Comparison of ENCODE assay signal across 8 cellular contexts in the genomic region with DNA sequence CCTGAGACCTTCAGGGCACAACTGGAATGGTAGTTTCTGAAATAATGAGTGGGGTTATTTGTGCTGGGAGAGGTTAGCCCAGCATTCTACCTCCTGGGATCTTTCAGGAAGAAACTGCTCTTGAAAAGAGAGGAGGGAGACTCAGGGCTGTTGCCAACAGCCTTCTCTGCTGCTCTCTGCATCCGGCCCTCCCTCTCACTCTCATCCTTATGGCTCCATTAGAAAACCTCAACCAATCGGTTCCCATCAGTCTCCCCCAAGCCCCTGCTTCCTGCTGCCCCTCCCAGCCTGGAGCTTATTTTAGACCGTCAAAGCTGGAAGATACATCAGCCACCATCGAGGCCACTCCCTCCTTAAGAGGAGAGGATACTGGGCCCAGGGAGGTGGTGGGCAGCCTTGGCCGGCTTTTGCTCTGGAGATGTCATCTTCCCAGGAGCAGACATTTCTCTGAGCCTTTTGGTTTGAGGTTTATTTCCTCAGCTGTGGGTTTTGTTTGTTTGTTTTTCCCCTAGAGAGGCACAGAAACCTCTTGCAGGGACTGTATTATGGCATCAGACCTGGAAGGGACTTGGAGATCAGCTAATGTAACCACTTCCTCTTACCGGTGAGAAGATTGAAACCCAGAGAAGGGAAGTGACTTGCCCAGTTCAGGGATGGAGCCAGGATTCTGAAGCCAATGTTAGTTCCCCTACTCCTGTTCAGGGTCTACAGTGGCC. TPM values are rescaled to one million over a fixed set of nuclear protein-coding genes. Genes with fewer than 3 reads are reported as not detected.
A peak's percentile ranks its signal among the peaks of the same experiment; 100 is the strongest.
DNase-seq lines count a peak whose midpoint lies in the region; ATAC-seq, FAIRE-seq and TF ChIP-seq lines count a peak whose summit lies in the region.

No MANE protein-coding gene starts in this region.

- SMC1A ChIA-PET in GM12878 (lab: Charles Lee; ENCODE audit: uncharacterized antibody, unreplicated experiment): interaction anchor here (0.7 to 1.5 kb wide), 2 partner anchors 8 to 69 kb away, joined by 3 to 5 read pairs; no protein-coding TSS in a partner anchor

- POLR2A ChIA-PET in GM12878 (lab: Charles Lee): interaction anchor here (0.5 kb wide), 1 partner anchor 285 kb away, joined by 3 read pairs; no protein-coding TSS in a partner anchor

- H2AFZ ChIP-seq in GM12878 (ENCODE audit: control insufficient read depth, low read depth, low read length) (no peak overlapping the region), smooth muscle cell (ENCODE audit: low read depth) (no peak overlapping the region)

- H3K9me3 ChIP-seq in GM12878 (replicated peaks; ENCODE audit: control insufficient read depth, insufficient read depth, low read length): no peaks in the 10 kb centered on the region; the same call in 2 of the 3 replicates
- no peaks in the 10 kb centered on the region for H3K9me3 ChIP-seq in smooth muscle cell (replicated peaks; ENCODE audit: low read depth)

- TF ChIP-seq RAD21 in GM12878 (IDR thresholded peaks at IDR 0.05; ENCODE audit: insufficient read depth, low read depth, low read length): no peak

- H4K20me1 ChIP-seq in GM12878 (ENCODE audit: control insufficient read depth, insufficient read depth) (peaks cover 5% of the 10 kb centered on the region; the same call in 1 of the 2 replicates), smooth muscle cell (ENCODE audit: low read depth) (peaks cover 72% of the 10 kb centered on the region)

- WGBS in GM12878 (ENCODE audit: insufficient coverage, insufficient replicate concordance, low lambda C conversion rate, missing lambda C conversion rate): 4% methylated on average over 6 of the region's 6 CpGs
- WGBS in smooth muscle cell (ENCODE audit: low lambda C conversion rate): 8% methylated on average over 6 of the region's 6 CpGs

- TF ChIP-seq EP300 in GM12878 (IDR thresholded peaks at IDR 0.05; ENCODE audit: borderline replicate concordance in 1 of 2, control insufficient read depth in 1 of 2, low read depth in 2 of 2, low read length in 2 of 2): no peak

- peak overlapping the region; percentile 92 for H3K9ac ChIP-seq in GM12878 (ENCODE audit: control insufficient read depth, insufficient read depth, low read length)
- H3K9ac ChIP-seq in smooth muscle cell (ENCODE audit: low read depth): peak overlapping the region; percentile 94

- peaks cover 6% of the 10 kb centered on the region for H3F3A ChIP-seq in smooth muscle cell (ENCODE audit: low read depth)

- no peaks in the 10 kb centered on the region for H3K36me3 ChIP-seq in GM12878 (ENCODE audit: control insufficient read depth in 2 of 2, insufficient read depth in 2 of 2, low read length in 1 of 2)
- no peaks in the 10 kb centered on the region for H3K36me3 ChIP-seq in smooth muscle cell (ENCODE audit: low read depth)

- BruUV-seq in GM12878 (replicated peaks; lab: Mats Ljungman, UMichigan): no TSS peak

- H3K4me1 ChIP-seq in GM12878 (ENCODE audit: control insufficient read depth, insufficient read depth, low read length) (peaks cover 23% of the 10 kb centered on the region), smooth muscle cell (ENCODE audit: low read depth) (peaks cover 14% of the 10 kb centered on the region)

- H3K79me2 ChIP-seq in GM12878 (ENCODE audit: control insufficient read depth, insufficient read depth, low read length) (peaks cover 66% of the 10 kb centered on the region), smooth muscle cell (ENCODE audit: low read depth) (peaks cover 66% of the 10 kb centered on the region)

- no peak for TF ChIP-seq CTCF in GM12878 (IDR thresholded peaks at IDR 0.05 in 2 of 3, conservative IDR thresholded peaks at IDR 0.05 in 1 of 3; ENCODE audit: control insufficient read depth in 2 of 3, extremely low read depth in 1 of 3, insufficient read depth in 1 of 3, low read depth in 3 of 3, low read length in 3 of 3)
- no peak for TF ChIP-seq CTCF in smooth muscle cell (IDR thresholded peaks at IDR 0.05; ENCODE audit: borderline replicate concordance, insufficient read depth, poor library complexity, severe bottlenecking)

- H3K27me3 ChIP-seq in GM12878 (replicated peaks in 1 of 2; ENCODE audit: control insufficient read depth in 2 of 2, insufficient read depth in 2 of 2, low read length in 1 of 2) (no peaks in the 10 kb centered on the region), smooth muscle cell (ENCODE audit: low read depth) (no peaks in the 10 kb centered on the region)

- intact Hi-C loops in GM12878 (cut with micrococcal nuclease; ENCODE audit: unreplicated experiment): no loop called here

- peak; percentile 93 for FAIRE-seq in GM12891 (lab: Jason Lieb, UNC)
- peak; percentile 75 for FAIRE-seq in GM12878 (lab: Jason Lieb, UNC)

- ATAC-seq in GM12878: peak; percentile 54
- no peak for ATAC-seq in GM21447 (IDR thresholded peaks at IDR 0.05; ENCODE audit: unreplicated experiment)

- RAD21 ChIA-PET in GM12878 (lab: Charles Lee; ENCODE audit: unreplicated experiment): no interaction called here

- H3K4me2 ChIP-seq in GM12878 (ENCODE audit: control insufficient read depth, insufficient read depth) (peak overlapping the region; percentile 98), smooth muscle cell (peak overlapping the region; percentile 89)

- in situ Hi-C loops in GM12878 (cut with MboI): no loop called here

- H3K4me3 ChIP-seq in GM12878 (peak overlapping the region; percentile 91), smooth muscle cell (peak overlapping the region; percentile 85)

- peak; percentile 65 for DNase-seq in AG08395 (ENCODE audit: low spot score)
- no peak for DNase-seq in GM12891 (ENCODE audit: insufficient read length, low spot score)
- DNase-seq in NOMO-1 treated with DMSO at 0.1 percent for 48 hours (lab: John Stamatoyannopoulos, UW; ENCODE audit: unreplicated experiment): peak; percentile 96
- DNase-seq in GM12878 (ENCODE audit: low read depth, low spot score): peak; percentile 35
- DNase-seq in iris pigment epithelial cell (ENCODE audit: low read depth): peak; percentile 59
- DNase-seq in smooth muscle cell (lab: John Stamatoyannopoulos, UW; ENCODE audit: unreplicated experiment): no peak
- no peak for DNase-seq in NK-92 treated with Interleukin-12 subunit alpha and Interleukin-12 subunit beta, amount 100 ng/mL, for 24 hours (lab: John Stamatoyannopoulos, UW)

- H3K27ac ChIP-seq in GM12878 (ENCODE audit: control insufficient read depth, insufficient read depth) (peak overlapping the region; percentile 75), smooth muscle cell (ENCODE audit: low read depth) (peak overlapping the region; percentile 96)

- CTCF ChIA-PET in GM12878 (lab: Yijun Ruan, JAX): interaction anchor here (0.6 to 1.2 kb wide), 3 partner anchors 10 to 162 kb away, joined by 3 read pairs; no protein-coding TSS in a partner anchor

- no peak for TF ChIP-seq POLR2A in GM12891 (IDR thresholded peaks at IDR 0.05; ENCODE audit: low read depth, low read length)
- no peak for TF ChIP-seq POLR2A in GM12878 (IDR thresholded peaks at IDR 0.05; ENCODE audit: low read depth, low read length)

TF ChIP-seq in GM12891, 5 proteins besides CTCF, POLR2A, EP300 and RAD21:
- TF ChIP-seq POLR2AphosphoS5 (IDR thresholded peaks at IDR 0.05; ENCODE audit: low read depth, low read length) (no peak), SPI1 (IDR thresholded peaks at IDR 0.05; ENCODE audit: low read depth, low read length) (peak; percentile 97), PAX5 (IDR thresholded peaks at IDR 0.05; ENCODE audit: insufficient read depth, low read length, severe bottlenecking) (no peak), POU2F2 (IDR thresholded peaks at IDR 0.05; ENCODE audit: low read depth, low read length) (no peak), TAF1 (IDR thresholded peaks at IDR 0.05; ENCODE audit: low read depth, low read length) (no peak)

TF ChIP-seq in GM12878, 131 proteins besides CTCF, POLR2A, EP300 and RAD21 (continues in another document):
- TF ChIP-seq USF1 (IDR thresholded peaks at IDR 0.05; ENCODE audit: borderline replicate concordance, extremely low read length, insufficient read depth, low read depth, low read length) (no peak), SPI1 (IDR thresholded peaks at IDR 0.05; ENCODE audit: borderline replicate concordance, insufficient read depth, low read depth, low read length) (peak; percentile 96), NFIC (IDR thresholded peaks at IDR 0.05; ENCODE audit: low read depth, low read length) (peak; percentile 37; the same call in 1 of the 2 replicates), MTA2 (IDR thresholded peaks at IDR 0.05; ENCODE audit: low read depth) (peak; percentile 25; the same call in 1 of the 2 replicates), MTA3 (IDR thresholded peaks at IDR 0.05; ENCODE audit: borderline replicate concordance, low read length) (no peak; the same call in 1 of the 2 replicates), SMAD5 (IDR thresholded peaks at IDR 0.05; ENCODE audit: low read depth) (no peak), MEF2B (IDR thresholded peaks at IDR 0.05; ENCODE audit: partially characterized antibody, poor library complexity, severe bottlenecking) (peak; percentile 25), DPF2 (IDR thresholded peaks at IDR 0.05) (peak; percentile 35; the same call in 1 of the 2 replicates), ESRRA (IDR thresholded peaks at IDR 0.05; ENCODE audit: low read length) (no peak)

RNA-seq across cellular contexts. Expression of gene MPRIP, which starts 2.7 kb away (rescaled TPM):
- polyA plus RNA-seq in GM12891 (2012; ENCODE audit: low read depth, missing spikeins): 68.5 TPM
- total RNA-seq in GM12878 (2013; cell fraction: nucleolus; rRNA removed): 167 and 175 TPM in 2 replicates
- total RNA-seq in GM12878 (2014; rRNA removed) (115 and 131 TPM in 2 replicates), GM12878 (2014; rRNA removed; fragmentation: Illumina TruSeq; extraction: Trizol) (79.0 and 83.9 TPM in 2 replicates), GM12878 (2021) (159 and 168 TPM in 2 replicates), smooth muscle cell (58.8 and 62.5 TPM in 2 replicates)
- 49.9 TPM for polyA plus RNA-seq in GM12878 (2011; ENCODE audit: low read depth)
- polyA plus RNA-seq in GM12878 (2011; rRNA removed) (51.1 and 70.6 TPM in 2 replicates), GM12878 (2014; fragmentation: Illumina TruSeq; extraction: Trizol) (35.1 and 72.7 TPM in 2 replicates), GM12878 (2014; fragmentation: Nextera tagmentation; extraction: Ambion mirVana) (10 to 100 TPM; 24.3 to 44.6 TPM), GM12878 (2014; rRNA removed) (89.3 and 97.0 TPM in 2 replicates), GM12878 (2016; fragmentation: Nextera tagmentation; extraction: Ambion mirVana) (10 to 100 TPM; 16.5 to 18.5 TPM), smooth muscle cell (67.2 and 69.3 TPM in 2 replicates)
- 59.0 and 62.4 TPM in 2 replicates for polyA plus RNA-seq in GM12878 (2011; cell fraction: cytosol; rRNA removed)
- 87.4 and 124 TPM in 2 replicates for polyA plus RNA-seq in GM12878 (2011; cell fraction: nucleus; rRNA removed)
- 72.2 and 77.0 TPM in 2 replicates for polyA plus RNA-seq in GM12878 (2012)
- 73.8 and 103 TPM in 2 replicates for polyA minus RNA-seq in GM12878 (2011; rRNA and poly(A)+ RNA removed)
- 36.6 and 63.1 TPM in 2 replicates for polyA minus RNA-seq in GM12878 (2011; cell fraction: cytosol; rRNA and poly(A)+ RNA removed)
- 35.7 and 59.5 TPM in 2 replicates for polyA minus RNA-seq in GM12878 (2011; cell fraction: nucleus; rRNA and poly(A)+ RNA removed)

Comparison
In these comparisons a context has a peak if more than half of its experiments do, and no peak if none do; other contexts are left out.
1. DNase-seq: peak in AG08395 (single experiment), NOMO-1 treated with DMSO at 0.1 percent for 48 hours (single experiment), GM12878 (single experiment) and iris pigment epithelial cell (single experiment); none in GM12891 (single experiment), smooth muscle cell (single experiment) and NK-92 treated with Interleukin-12 subunit alpha and Interleukin-12 subunit beta, amount 100 ng/mL, for 24 hours (single experiment).